In genomic region chr11:27505781-27506180, GRCh38 we compare ENCODE assay signal across 8 cellular contexts. TPM values are rescaled to one million over a fixed set of nuclear protein-coding genes. Genes with fewer than 3 reads are reported as not detected.
DNase-seq lines count a peak whose midpoint lies in the region; ATAC-seq and TF ChIP-seq lines count a peak whose summit lies in the region.

No MANE protein-coding gene starts in this region.

- CTCF ChIA-PET in activated CD4-positive, alpha-beta memory T cell treated with anti-CD3 and anti-CD28 coated beads, Interleukin-2, amount 10 ng/mL, durations not matched to agents 7 days and 5 days (lab: Charles Lee), result interaction anchor here (4.3 kb wide), 1 partner anchor 9 kb away, joined by 15 read pairs; no protein-coding TSS in a partner anchor

- ATAC-seq in GM18502 (IDR thresholded peaks at IDR 0.05; ENCODE audit: poor library complexity, unreplicated experiment), result peak; percentile 1
- ATAC-seq in HG02870 (IDR thresholded peaks at IDR 0.05; ENCODE audit: unreplicated experiment), result peak; percentile 2
- ATAC-seq in HG03097 (IDR thresholded peaks at IDR 0.05; ENCODE audit: low FRiP score, unreplicated experiment), result no peak

- H3K4me1 Mint-ChIP-seq in activated CD4-positive, alpha-beta memory T cell treated with anti-CD3 and anti-CD28 coated beads, Interleukin-2, amount 10 ng/mL, durations not matched to agents 7 days and 5 days, result peaks cover 42% of the 10 kb centered on the region

- no peaks in the 10 kb centered on the region for H3K27me3 Mint-ChIP-seq in activated CD4-positive, alpha-beta memory T cell treated with anti-CD3 and anti-CD28 coated beads, Interleukin-2, amount 10 ng/mL, durations not matched to agents 7 days and 5 days

- H3K9ac ChIP-seq in iPS-18a (ENCODE audit: low read length), result peak overlapping the region; percentile 97

- no peak for TF ChIP-seq EP300 in suprapubic skin (IDR thresholded peaks at IDR 0.05)

- POLR2A ChIA-PET in activated CD4-positive, alpha-beta memory T cell treated with anti-CD3 and anti-CD28 coated beads, Interleukin-2, amount 10 ng/mL, durations not matched to agents 7 days and 5 days (lab: Charles Lee), result no interaction called here

- H3K27ac ChIP-seq in iPS-18a (ENCODE audit: low read length) (peak overlapping the region; percentile 91), suprapubic skin (peak overlapping the region; percentile 93)

- no peaks in the 10 kb centered on the region for H3K9me3 Mint-ChIP-seq in activated CD4-positive, alpha-beta memory T cell treated with anti-CD3 and anti-CD28 coated beads, Interleukin-2, amount 10 ng/mL, durations not matched to agents 7 days and 5 days

- WGBS in suprapubic skin, result 7% methylated on average over 5 of the region's 5 CpGs

- no peak for TF ChIP-seq CTCF in suprapubic skin (IDR thresholded peaks at IDR 0.05)

- H3K36me3 Mint-ChIP-seq in activated CD4-positive, alpha-beta memory T cell treated with anti-CD3 and anti-CD28 coated beads, Interleukin-2, amount 10 ng/mL, durations not matched to agents 7 days and 5 days (ENCODE audit: low read depth), result peaks cover 18% of the 10 kb centered on the region

- H3K9me3 ChIP-seq in iPS-18a (ENCODE audit: control insufficient read depth, low read depth, low read length) (no peaks in the 10 kb centered on the region), suprapubic skin (no peaks in the 10 kb centered on the region)

- H3K27me3 ChIP-seq in iPS-18a (ENCODE audit: control insufficient read depth, insufficient read depth, low read length) (no peaks in the 10 kb centered on the region), suprapubic skin (no peaks in the 10 kb centered on the region)

- no peak for TF ChIP-seq POLR2A in suprapubic skin (IDR thresholded peaks at IDR 0.05)

- H3K4me1 ChIP-seq in iPS-18a (ENCODE audit: control insufficient read depth, low read depth, low read length) (peaks cover 15% of the 10 kb centered on the region), suprapubic skin (peaks cover 36% of the 10 kb centered on the region)

- H3K27ac Mint-ChIP-seq in activated CD4-positive, alpha-beta memory T cell treated with anti-CD3 and anti-CD28 coated beads, Interleukin-2, amount 10 ng/mL, durations not matched to agents 7 days and 5 days, result peak overlapping the region; percentile 96

- no peak for DNase-seq in activated CD4-positive, alpha-beta memory T cell treated with anti-CD3 and anti-CD28 coated beads, Interleukin-2, amount 10 ng/mL, durations not matched to agents 7 days and 5 days
- DNase-seq in suprapubic skin (ENCODE audit: low spot score in 2 of 2), result no peak
- DNase-seq in pons (ENCODE audit: low spot score), result no peak
- DNase-seq in NCI-H1105 (lab: John Stamatoyannopoulos, UW), result no peak

- H3K36me3 ChIP-seq in iPS-18a (ENCODE audit: control insufficient read depth, low read depth, low read length), result peaks cover 21% of the 10 kb centered on the region
- peaks cover 8% of the 10 kb centered on the region for H3K36me3 ChIP-seq in suprapubic skin

- peak overlapping the region; percentile 100 for H3K4me3 ChIP-seq in iPS-18a (ENCODE audit: low read length)
- peak overlapping the region; percentile 95 for H3K4me3 ChIP-seq in suprapubic skin

- H3K4me3 Mint-ChIP-seq in activated CD4-positive, alpha-beta memory T cell treated with anti-CD3 and anti-CD28 coated beads, Interleukin-2, amount 10 ng/mL, durations not matched to agents 7 days and 5 days, result peak overlapping the region; percentile 98

RNA-seq across cellular contexts. Expression of gene LIN7C, which starts 0.8 kb away (rescaled TPM):
- 10 to 100 TPM; 24.2 to 24.9 TPM for total RNA-seq in activated CD4-positive, alpha-beta memory T cell treated with anti-CD3 and anti-CD28 coated beads, Interleukin-2, amount 10 ng/mL, durations not matched to agents 7 days and 5 days
- 10 to 100 TPM; 31.7 to 45.5 (median 42.6) TPM for total RNA-seq in suprapubic skin

RNA-seq across cellular contexts. Expression of gene LGR4, which starts 33.2 kb away (rescaled TPM):
- under 1 TPM in 1 of 2 experiments, not detected in 1; 0.10 TPM for total RNA-seq in activated CD4-positive, alpha-beta memory T cell treated with anti-CD3 and anti-CD28 coated beads, Interleukin-2, amount 10 ng/mL, durations not matched to agents 7 days and 5 days
- 100 to 1,000 TPM in 1 of 4 donors, 10 to 100 TPM in 3; 54.7 to 143 (median 66.4) TPM for total RNA-seq in suprapubic skin

Comparison
In these comparisons a context has a peak if more than half of its experiments do, and no peak if none do; other contexts are left out.
1. RNA of gene LGR4, which starts 33.2 kb away (total RNA-seq): 54.7 to 143 TPM in suprapubic skin; 0.10 TPM in activated CD4-positive, alpha-beta memory T cell treated with anti-CD3 and anti-CD28 coated beads, Interleukin-2, amount 10 ng/mL, durations not matched to agents 7 days and 5 days; every median in the first group is over 10 times any median in the second.